ENCODE assay signal across 7 cellular contexts in the genomic region with DNA sequence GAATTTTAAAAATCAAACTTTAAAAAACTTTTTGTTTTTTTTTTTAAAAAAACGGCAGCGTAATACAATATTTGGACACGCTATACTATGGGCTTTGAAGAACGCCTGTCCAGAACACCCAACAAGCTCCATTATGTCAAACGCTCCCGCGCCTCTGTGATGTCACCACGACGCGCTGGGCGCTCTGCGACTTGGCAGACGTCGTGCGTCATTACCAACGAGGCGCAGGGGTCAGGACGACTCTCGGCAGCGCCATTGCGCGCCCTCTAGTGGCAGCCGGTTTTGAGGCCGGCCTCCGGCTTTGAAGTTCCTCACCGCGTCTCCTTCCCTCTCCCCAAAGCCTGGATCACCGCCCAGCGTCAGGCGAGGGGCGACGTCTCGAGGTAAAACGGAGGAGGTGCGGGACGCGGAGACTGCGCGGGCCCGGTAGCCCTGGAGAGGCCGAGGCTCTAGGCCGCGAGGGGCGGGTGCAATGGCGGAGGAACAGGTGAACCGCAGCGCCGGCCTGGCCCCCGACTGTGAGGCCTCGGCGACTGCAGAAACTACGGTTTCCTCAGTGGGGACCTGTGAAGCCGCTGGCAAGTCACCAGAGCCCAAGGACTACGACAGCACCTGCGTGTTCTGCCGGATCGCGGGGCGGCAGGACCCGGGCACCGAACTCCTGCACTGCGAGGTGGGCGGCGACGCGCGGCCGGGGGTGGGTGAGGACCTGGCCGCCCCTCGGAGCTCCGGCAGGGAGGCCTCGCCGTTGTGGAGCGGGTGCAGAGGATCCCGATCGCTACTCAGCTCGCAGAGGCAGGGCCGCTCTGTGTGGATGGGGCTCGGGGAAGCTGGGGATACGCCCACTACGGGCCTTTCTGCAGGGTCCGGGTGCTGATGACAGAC. TPM values are rescaled to one million over a fixed set of nuclear protein-coding genes. Genes with fewer than 3 reads are reported as not detected.
DNase-seq lines count a peak whose midpoint lies in the region; ATAC-seq and TF ChIP-seq lines count a peak whose summit lies in the region.

HINT3 (plus strand) TSS at position 265 of the 885 bp plus-strand sequence; CDS start at position 473, 208 bp downstream.

- peaks cover 43% of the 10 kb centered on the region for H3K79me2 ChIP-seq in hepatocyte

- peak within 1 kb of the TSS; percentile 78 for H3K4me3 ChIP-seq in hepatocyte

- H4K20me1 ChIP-seq in hepatocyte (ENCODE audit: insufficient read depth, poor library complexity, severe bottlenecking): no peaks in the 10 kb centered on the region

- peak within 1 kb of the TSS; percentile 97 for H3K27ac ChIP-seq in hepatocyte

- under 1% methylated on average over 81 of the region's 82 CpGs for WGBS in hepatocyte (ENCODE audit: low lambda C conversion rate, missing lambda C conversion rate)

- H3K9me3 ChIP-seq in hepatocyte (ENCODE audit: low read depth): no peaks in the 10 kb centered on the region

- no peaks in the 10 kb centered on the region for H3K36me3 ChIP-seq in hepatocyte (replicated peaks; ENCODE audit: insufficient read depth, low read depth)

- no peaks in the 10 kb centered on the region for H3K27me3 ChIP-seq in hepatocyte

- peak; percentile 100 for TF ChIP-seq CTCF in hepatocyte (IDR thresholded peaks at IDR 0.05; ENCODE audit: poor library complexity)

- ATAC-seq in GM18508 (IDR thresholded peaks at IDR 0.05; ENCODE audit: insufficient read depth, unreplicated experiment) (peak; percentile 88), HG03025 (IDR thresholded peaks at IDR 0.05; ENCODE audit: low FRiP score, unreplicated experiment) (peak; percentile 92)

- DNase-seq in NCI-H2029 treated with DMSO at 0.1 percent for 48 hours (lab: John Stamatoyannopoulos, UW) (peak; percentile 99), T1000 (lab: John Stamatoyannopoulos, UW) (peak; percentile 93), astrocyte of the hippocampus (ENCODE audit: low read depth, low spot score) (peak; percentile 99), hepatocyte (ENCODE audit: low spot score) (peak; percentile 99), renal cortical epithelial cell (ENCODE audit: low read depth) (peak; percentile 91)

- H3K9me2 ChIP-seq in hepatocyte (replicated peaks; ENCODE audit: insufficient read depth): no peaks in the 10 kb centered on the region

- H2AFZ ChIP-seq in hepatocyte: peak within 1 kb of the TSS; percentile 86

- peak within 1 kb of the TSS; percentile 80 for H3K4me2 ChIP-seq in hepatocyte

- H3K4me1 ChIP-seq in hepatocyte (ENCODE audit: insufficient read depth): peaks cover 7% of the 10 kb centered on the region

RNA-seq across cellular contexts. Expression of gene HINT3, which starts in this region (rescaled TPM):
- 28.0 and 32.9 TPM in 2 replicates for total RNA-seq in hepatocyte
- 12.0 and 15.4 TPM in 2 replicates for polyA plus RNA-seq in hepatocyte
- 25.6 and 33.9 TPM in 2 replicates for total RNA-seq in renal cortical epithelial cell

Comparison
In these comparisons a context has a peak if more than half of its experiments do, and no peak if none do; other contexts are left out.
1. Peak in every context shown above with its lines: DNase-seq, ATAC-seq, H3K4me3 ChIP-seq and H3K27ac ChIP-seq.